ENCODE assay signal across 32 cellular contexts in genomic region chr11:93906486-93906885, GRCh38. TPM values are rescaled to one million over a fixed set of nuclear protein-coding genes. Genes with fewer than 3 reads are reported as not detected.
"Had no signal": no experiment of that assay in that cellular context is flagged by ENCODE, and none has a peak within 500 bp of the region (broad histone marks: within the 10 kb centered on the region; RNA-seq: fewer than 3 reads in every experiment).

No MANE protein-coding gene starts in this region.

- ATAC-seq: activated T-helper 17 cell treated with anti-CD3 and anti-CD28 coated beads, Interleukin-2, amount 50 U/mL, for 72 hours; Panc1 had no signal

- H3K27ac Mint-ChIP-seq: activated B cell treated with CpG ODN at 0.5 μM for 24 hours; activated CD4-positive, alpha-beta memory T cell treated with anti-CD3 and anti-CD28 coated beads, Interleukin-2, amount 10 ng/mL, durations not matched to agents 7 days and 5 days; activated naive CD4-positive, alpha-beta T cell treated with anti-CD3 and anti-CD28 coated beads, Interleukin-2, amount 10 ng/mL, durations not matched to agents 7 days and 5 days; activated naive CD8-positive, alpha-beta T cell treated with anti-CD3 and anti-CD28 coated beads for 36 hours; activated T-helper 17 cell treated with anti-CD3 and anti-CD28 coated beads, Interleukin-2, amount 50 U/mL, for 72 hours had no signal

- H3K27me3 Mint-ChIP-seq: activated B cell treated with CpG ODN at 0.5 μM for 24 hours had no signal

- H3K36me3 ChIP-seq: adrenal gland, SJSA1 had no signal

- H3K4me1 ChIP-seq: adrenal gland had no signal

- H3K27me3 ChIP-seq: adrenal gland, SJSA1 had no signal

- H3K27ac ChIP-seq: adrenal gland, RWPE1, SJSA1 had no signal

- H3K4me3 Mint-ChIP-seq: activated B cell treated with CpG ODN at 0.5 μM for 24 hours; activated CD4-positive, alpha-beta memory T cell treated with anti-CD3 and anti-CD28 coated beads, Interleukin-2, amount 10 ng/mL, durations not matched to agents 7 days and 5 days; activated naive CD4-positive, alpha-beta T cell treated with anti-CD3 and anti-CD28 coated beads, Interleukin-2, amount 10 ng/mL, durations not matched to agents 7 days and 5 days; activated naive CD8-positive, alpha-beta T cell treated with anti-CD3 and anti-CD28 coated beads for 36 hours; activated T-helper 17 cell treated with anti-CD3 and anti-CD28 coated beads, Interleukin-2, amount 50 U/mL, for 72 hours; central memory CD8-positive, alpha-beta T cell had no signal

- H3K4me1 Mint-ChIP-seq: activated B cell treated with CpG ODN at 0.5 μM for 24 hours; activated CD4-positive, alpha-beta memory T cell treated with anti-CD3 and anti-CD28 coated beads, Interleukin-2, amount 10 ng/mL, durations not matched to agents 7 days and 5 days; activated naive CD4-positive, alpha-beta T cell treated with anti-CD3 and anti-CD28 coated beads, Interleukin-2, amount 10 ng/mL, durations not matched to agents 7 days and 5 days; activated naive CD8-positive, alpha-beta T cell treated with anti-CD3 and anti-CD28 coated beads for 36 hours; activated T-helper 17 cell treated with anti-CD3 and anti-CD28 coated beads, Interleukin-2, amount 50 U/mL, for 72 hours; central memory CD8-positive, alpha-beta T cell had no signal

- H3K4me3 ChIP-seq: adrenal gland, SJSA1 had no signal

- H3K9me3 ChIP-seq: adrenal gland, SJSA1 had no signal

- H3K36me3 Mint-ChIP-seq: activated naive CD4-positive, alpha-beta T cell treated with anti-CD3 and anti-CD28 coated beads, Interleukin-2, amount 10 ng/mL, durations not matched to agents 7 days and 5 days; activated naive CD8-positive, alpha-beta T cell treated with anti-CD3 and anti-CD28 coated beads for 36 hours had no signal

- DNase-seq: activated B cell treated with CpG ODN at 0.5 μM for 24 hours; activated CD4-positive, alpha-beta memory T cell treated with anti-CD3 and anti-CD28 coated beads, Interleukin-2, amount 10 ng/mL, durations not matched to agents 7 days and 5 days; activated CD4-positive, alpha-beta T cell treated with anti-CD3 and anti-CD28 coated beads, Interleukin-2, amount 50 U/mL, for 1 hour; activated gamma-delta T cell treated with Interleukin-2 at 50 U/mL for 16 hours; activated naive CD4-positive, alpha-beta T cell treated with anti-CD3 and anti-CD28 coated beads, Interleukin-2, amount 10 ng/mL, durations not matched to agents 7 days and 5 days; activated naive CD8-positive, alpha-beta T cell treated with anti-CD3 and anti-CD28 coated beads for 36 hours; activated T-cell treated with anti-CD3 and anti-CD28 coated beads for 4 hours; activated T-cell treated with anti-CD3 and anti-CD28 coated beads, Interleukin-2, amount 50 U/mL, for 48 hours; adrenal gland; anterior cingulate cortex; KG1; NCI-H1048; NCI-H1694; NCI-H2029; NCI-H2107; NCI-H2171 treated with DMSO at 0.1 percent for 48 hours; NCI-H226; NCI-H526; NCI-H82; SHP77; T-helper 2 cell; T1000 had no signal

RNA-seq across cellular contexts. Expression of gene VSTM5, which starts 56.1 kb away (rescaled TPM):
- total RNA-seq: activated B cell treated with CpG ODN at 0.5 μM for 24 hours; activated CD4-positive, alpha-beta memory T cell treated with anti-CD3 and anti-CD28 coated beads, Interleukin-2, amount 10 ng/mL, durations not matched to agents 7 days and 5 days; activated CD8-positive, alpha-beta memory T cell treated with anti-CD3 and anti-CD28 coated beads for 36 hours; activated naive CD8-positive, alpha-beta T cell treated with anti-CD3 and anti-CD28 coated beads for 36 hours; activated T-helper 17 cell treated with anti-CD3 and anti-CD28 coated beads, Interleukin-2, amount 50 U/mL, for 72 hours; LHCN-M2; M059J; NCI-H460; OCI-LY7; SJSA1 had no signal
